9 cellular contexts compared by ENCODE assay signal in the genomic region with DNA sequence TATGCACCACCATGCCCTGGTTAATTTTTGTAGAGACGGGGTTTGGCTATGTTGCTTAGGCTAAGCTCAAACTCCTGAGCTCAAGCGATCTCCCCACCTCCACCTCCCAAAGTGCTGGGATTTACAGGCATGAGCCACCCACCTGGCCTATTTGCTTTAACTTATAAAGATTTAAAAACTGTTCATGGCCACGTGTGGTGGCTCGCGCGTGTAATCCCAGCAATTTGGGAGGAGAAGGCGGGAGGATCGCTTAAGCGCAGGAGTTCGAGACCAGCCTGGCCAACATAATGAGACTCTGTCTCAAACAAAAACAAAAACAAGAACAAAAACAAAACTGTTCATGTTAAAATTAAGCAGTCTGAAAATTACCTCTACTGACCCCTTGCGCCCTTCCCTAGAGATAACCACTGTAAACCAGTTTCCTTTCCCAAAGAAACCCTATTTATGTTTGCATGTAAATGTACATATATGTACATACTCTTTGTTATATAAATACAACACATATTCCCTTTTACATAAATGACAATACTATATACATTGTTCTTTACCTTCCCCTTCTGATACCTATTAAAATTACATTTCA. TPM values are rescaled to one million over a fixed set of nuclear protein-coding genes. Genes with fewer than 3 reads are reported as not detected.
DNase-seq lines count a peak whose midpoint lies in the region; ATAC-seq and TF ChIP-seq lines count a peak whose summit lies in the region.
"Had no signal": no experiment of that assay in that cellular context is flagged by ENCODE, and none has a peak within 500 bp of the region (broad histone marks: within the 10 kb centered on the region; RNA-seq: fewer than 3 reads in every experiment).

No MANE protein-coding gene starts in this region.

- CTCF ChIA-PET in T-cell (lab: Charles Lee) = interaction anchor here in 1 of 2 donors (0.7 kb wide), 2 partner anchors 228 to 274 kb away, joined by 3 read pairs; a partner anchor contains a TSS

- H3K4me3 Mint-ChIP-seq in activated T-cell treated with anti-CD3 and anti-CD28 coated beads, Interleukin-2, amount 50 U/mL, for 4 hours = peak overlapping the region; percentile 93
- H3K4me3 Mint-ChIP-seq in T-cell = peak overlapping the region; percentile 89 to 94 (median 91)
- H3K4me3 Mint-ChIP-seq in stimulated activated naive B cell treated with anti-CD40 and anti-IgM and Interleukin-4, amounts not matched to agents 10 μg/mL and 1 μg/mL and 100 μg/mL, for 72 hours = peak overlapping the region; percentile 91 to 94

- no peaks in the 10 kb centered on the region for H3K9me3 Mint-ChIP-seq in activated T-cell treated with anti-CD3 and anti-CD28 coated beads, Interleukin-2, amount 50 U/mL, for 4 hours
- no peaks in the 10 kb centered on the region for H3K9me3 Mint-ChIP-seq in T-cell
- H3K9me3 Mint-ChIP-seq in stimulated activated naive B cell treated with anti-CD40 and anti-IgM and Interleukin-4, amounts not matched to agents 10 μg/mL and 1 μg/mL and 100 μg/mL, for 72 hours = no peaks in the 10 kb centered on the region

- no peak for DNase-seq in activated T-cell treated with anti-CD3 and anti-CD28 coated beads, Interleukin-2, amount 50 U/mL, for 4 hours
- DNase-seq in activated T-cell treated with anti-CD3 and anti-CD28 coated beads for 4 hours (no peak), T-cell (no peak), fibroblast of the aortic adventitia (ENCODE audit: low read depth) (no peak)
- no peak for DNase-seq in stimulated activated naive B cell treated with anti-CD40 and anti-IgM and Interleukin-4, amounts not matched to agents 10 μg/mL and 1 μg/mL and 100 μg/mL, for 72 hours
- DNase-seq: DMS 273 treated with DMSO at 0.1 percent for 48 hours had no signal

- no peak for ATAC-seq in activated T-cell treated with anti-CD3 and anti-CD28 coated beads, Interleukin-2, amount 50 U/mL, for 4 hours
- ATAC-seq in T-cell (replicated peaks in 1 of 4) (no peak), GM19395 (IDR thresholded peaks at IDR 0.05; ENCODE audit: unreplicated experiment) (no peak), HG03095 (IDR thresholded peaks at IDR 0.05; ENCODE audit: unreplicated experiment) (no peak), GM19463 (IDR thresholded peaks at IDR 0.05; ENCODE audit: unreplicated experiment) (no peak)
- ATAC-seq in stimulated activated naive B cell treated with anti-CD40 and anti-IgM and Interleukin-4, amounts not matched to agents 10 μg/mL and 1 μg/mL and 100 μg/mL, for 72 hours (replicated peaks) = no peak

- H3K27me3 Mint-ChIP-seq in activated T-cell treated with anti-CD3 and anti-CD28 coated beads, Interleukin-2, amount 50 U/mL, for 4 hours (ENCODE audit: low read depth) = no peaks in the 10 kb centered on the region
- no peaks in the 10 kb centered on the region for H3K27me3 Mint-ChIP-seq in T-cell
- H3K27me3 Mint-ChIP-seq in stimulated activated naive B cell treated with anti-CD40 and anti-IgM and Interleukin-4, amounts not matched to agents 10 μg/mL and 1 μg/mL and 100 μg/mL, for 72 hours = no peaks in the 10 kb centered on the region

- peaks cover 41% of the 10 kb centered on the region for H3K4me1 Mint-ChIP-seq in activated T-cell treated with anti-CD3 and anti-CD28 coated beads, Interleukin-2, amount 50 U/mL, for 4 hours (ENCODE audit: low read depth)
- H3K4me1 Mint-ChIP-seq in T-cell = peaks cover 37 to 63% (median 58%) of the 10 kb centered on the region in 3 donors
- peaks cover 16 to 18% of the 10 kb centered on the region in 2 donors for H3K4me1 Mint-ChIP-seq in stimulated activated naive B cell treated with anti-CD40 and anti-IgM and Interleukin-4, amounts not matched to agents 10 μg/mL and 1 μg/mL and 100 μg/mL, for 72 hours

- no peak for TF ChIP-seq CTCF in fibroblast of the aortic adventitia (IDR thresholded peaks at IDR 0.05; ENCODE audit: insufficient read depth, low read length)

- peaks cover 14% of the 10 kb centered on the region for H3K36me3 Mint-ChIP-seq in activated T-cell treated with anti-CD3 and anti-CD28 coated beads, Interleukin-2, amount 50 U/mL, for 4 hours (ENCODE audit: insufficient read depth)
- H3K36me3 Mint-ChIP-seq in T-cell = peaks cover 18% of the 10 kb centered on the region
- peaks cover 13 to 28% of the 10 kb centered on the region in 2 donors for H3K36me3 Mint-ChIP-seq in stimulated activated naive B cell treated with anti-CD40 and anti-IgM and Interleukin-4, amounts not matched to agents 10 μg/mL and 1 μg/mL and 100 μg/mL, for 72 hours

- POLR2A ChIA-PET in T-cell (lab: Charles Lee) = no interaction called here

- peak overlapping the region; percentile 93 to 95 for H3K27ac Mint-ChIP-seq in T-cell
- peak overlapping the region; percentile 96 for H3K27ac Mint-ChIP-seq in stimulated activated naive B cell treated with anti-CD40 and anti-IgM and Interleukin-4, amounts not matched to agents 10 μg/mL and 1 μg/mL and 100 μg/mL, for 72 hours

- H3K4me3 ChIP-seq in fibroblast of the aortic adventitia (ENCODE audit: low read depth, low read length) = peak overlapping the region; percentile 94

RNA-seq across cellular contexts. Expression of a gene that starts 1.5 kb away (rescaled TPM):
- 100 to 1,000 TPM; 126 to 145 (median 135) TPM for total RNA-seq in activated T-cell treated with anti-CD3 and anti-CD28 coated beads, Interleukin-2, amount 50 U/mL, for 4 hours
- total RNA-seq in T-cell = 10 to 100 TPM in 4 of 5 donors, 1 to 10 TPM in 1; 9.5 to 23.8 (median 19.1) TPM
- total RNA-seq in fibroblast of the aortic adventitia (ENCODE audit: low replicate concordance) = 47.3 and 55.2 TPM in 2 replicates

RNA-seq across cellular contexts. Expression of a gene that starts 1.5 kb away (rescaled TPM):
- total RNA-seq in activated T-cell treated with anti-CD3 and anti-CD28 coated beads, Interleukin-2, amount 50 U/mL, for 4 hours = 100 to 1,000 TPM in 1 of 3 donors, 10 to 100 TPM in 2; 78.7 to 111 (median 91.4) TPM
- total RNA-seq in T-cell (10 to 100 TPM; 42.5 to 54.3 (median 50.0) TPM), fibroblast of the aortic adventitia (ENCODE audit: low replicate concordance) (29.3 and 86.2 TPM in 2 replicates)

RNA-seq across cellular contexts. Expression of a gene that starts 1.8 kb away (rescaled TPM):
- total RNA-seq in activated T-cell treated with anti-CD3 and anti-CD28 coated beads, Interleukin-2, amount 50 U/mL, for 4 hours = 10 to 100 TPM; 19.9 to 25.1 (median 24.7) TPM
- total RNA-seq in T-cell (10 to 100 TPM; 23.1 to 30.7 (median 29.7) TPM), fibroblast of the aortic adventitia (ENCODE audit: low replicate concordance) (26.1 and 28.6 TPM in 2 replicates)

RNA-seq across cellular contexts. Expression of a gene that starts 35.2 kb away (rescaled TPM):
- total RNA-seq in activated T-cell treated with anti-CD3 and anti-CD28 coated beads, Interleukin-2, amount 50 U/mL, for 4 hours = 1 to 10 TPM; 6.3 to 7.9 (median 7.2) TPM
- total RNA-seq in T-cell (1 to 10 TPM; 6.6 to 8.1 (median 7.1) TPM), fibroblast of the aortic adventitia (ENCODE audit: low replicate concordance) (8.8 and 9.6 TPM in 2 replicates)

RNA-seq across cellular contexts. Expression of a gene that starts 47.1 kb away (rescaled TPM):
- total RNA-seq in activated T-cell treated with anti-CD3 and anti-CD28 coated beads, Interleukin-2, amount 50 U/mL, for 4 hours = under 1 TPM; 0.46 to 0.53 (median 0.48) TPM
- total RNA-seq in T-cell (1 to 10 TPM in 2 of 5 donors, under 1 TPM in 3; 0.43 to 1.2 (median 0.75) TPM), fibroblast of the aortic adventitia (ENCODE audit: low replicate concordance) (0.63 and 0.65 TPM in 2 replicates)
